ENCODE assay signal across 31 cellular contexts in genomic region chr12:66449531-66449930, GRCh38.
DNase-seq lines count a peak whose midpoint lies in the region; TF ChIP-seq lines count a peak whose summit lies in the region.
"Had no signal": no experiment of that assay in that cellular context is flagged by ENCODE, and none has a peak within 500 bp of the region (broad histone marks: within the 10 kb centered on the region; RNA-seq: fewer than 3 reads in every experiment).

No MANE protein-coding gene starts in this region.

- no peaks in the 10 kb centered on the region for H3K27me3 ChIP-seq in breast epithelium
- H3K27me3 ChIP-seq in MG63 = no peaks in the 10 kb centered on the region
- H3K27me3 ChIP-seq: cardiac muscle cell, colonic mucosa, left lung, pancreas, suprapubic skin, upper lobe of left lung had no signal

- no peaks in the 10 kb centered on the region for H3K4me1 ChIP-seq in breast epithelium
- H3K4me1 ChIP-seq: colonic mucosa, left lung, pancreas, SJSA1, suprapubic skin, upper lobe of left lung had no signal

- H3K9me3 Mint-ChIP-seq in MCF 10A (ENCODE audit: unreplicated experiment) = no peaks in the 10 kb centered on the region
- H3K9me3 Mint-ChIP-seq: activated naive CD8-positive, alpha-beta T cell treated with anti-CD3 and anti-CD28 coated beads, Interleukin-2, amount 10 ng/mL, durations not matched to agents 7 days and 5 days; activated T-cell treated with anti-CD3 and anti-CD28 coated beads, Interleukin-2, amount 50 U/mL, for 4 hours; stimulated activated effector memory CD8-positive, alpha-beta T cell treated with anti-CD3 and anti-CD28 coated beads, Interleukin-12 subunit alpha, Interleukin-12 subunit beta, amount 100 ng/mL, for 72 hours had no signal

- no peak overlapping the region for H3K4me3 ChIP-seq in breast epithelium
- H3K4me3 ChIP-seq in MG63 = no peak overlapping the region
- H3K4me3 ChIP-seq: cardiac muscle cell, colonic mucosa, left lung, pancreas, SJSA1, suprapubic skin, upper lobe of left lung had no signal

- POLR2A ChIA-PET in MCF 10A (lab: Yijun Ruan, JAX) = no interaction called here

- no peak for TF ChIP-seq POLR2A in breast epithelium (IDR thresholded peaks at IDR 0.05)

- H3K4me3 Mint-ChIP-seq in MCF 10A (ENCODE audit: unreplicated experiment) = no peak overlapping the region
- H3K4me3 Mint-ChIP-seq: activated CD8-positive, alpha-beta memory T cell treated with anti-CD3 and anti-CD28 coated beads, Interleukin-2, amount 10 ng/mL, durations not matched to agents 7 days and 5 days; activated naive CD8-positive, alpha-beta T cell treated with anti-CD3 and anti-CD28 coated beads, Interleukin-2, amount 10 ng/mL, durations not matched to agents 7 days and 5 days; activated T-cell treated with anti-CD3 and anti-CD28 coated beads, Interleukin-2, amount 50 U/mL, for 4 hours; CD14-positive monocyte; stimulated activated effector memory CD8-positive, alpha-beta T cell treated with anti-CD3 and anti-CD28 coated beads, Interleukin-12 subunit alpha, Interleukin-12 subunit beta, amount 100 ng/mL, for 72 hours had no signal

- H3K4me1 Mint-ChIP-seq in MCF 10A (ENCODE audit: insufficient read depth, unreplicated experiment) = no peaks in the 10 kb centered on the region
- H3K4me1 Mint-ChIP-seq: stimulated activated effector memory CD8-positive, alpha-beta T cell treated with anti-CD3 and anti-CD28 coated beads, Interleukin-12 subunit alpha, Interleukin-12 subunit beta, amount 100 ng/mL, for 72 hours had no signal

- H3K36me3 Mint-ChIP-seq in MCF 10A (ENCODE audit: insufficient read depth, unreplicated experiment) = no peaks in the 10 kb centered on the region
- H3K36me3 Mint-ChIP-seq: activated CD8-positive, alpha-beta memory T cell treated with anti-CD3 and anti-CD28 coated beads, Interleukin-2, amount 10 ng/mL, durations not matched to agents 7 days and 5 days; activated naive CD8-positive, alpha-beta T cell treated with anti-CD3 and anti-CD28 coated beads, Interleukin-2, amount 10 ng/mL, durations not matched to agents 7 days and 5 days; CD14-positive monocyte; stimulated activated effector memory CD8-positive, alpha-beta T cell treated with anti-CD3 and anti-CD28 coated beads, Interleukin-12 subunit alpha, Interleukin-12 subunit beta, amount 100 ng/mL, for 72 hours had no signal

- BruUV-seq in MCF 10A (replicated peaks; lab: Mats Ljungman, UMichigan) = no TSS peak

- H3K36me3 ChIP-seq in breast epithelium (no peaks in the 10 kb centered on the region), MG63 (no peaks in the 10 kb centered on the region)
- H3K36me3 ChIP-seq: cardiac muscle cell, colonic mucosa, left lung, pancreas, SJSA1, suprapubic skin, upper lobe of left lung had no signal

- no peaks in the 10 kb centered on the region for H3K27me3 Mint-ChIP-seq in MCF 10A (ENCODE audit: insufficient read depth, unreplicated experiment)
- H3K27me3 Mint-ChIP-seq: activated naive CD8-positive, alpha-beta T cell treated with anti-CD3 and anti-CD28 coated beads, Interleukin-2, amount 10 ng/mL, durations not matched to agents 7 days and 5 days had no signal

- CTCF ChIA-PET in MCF 10A (lab: Yijun Ruan, JAX) = interaction anchor here (0.6 to 0.7 kb wide), 2 partner anchors 165 to 346 kb away, joined by 3 read pairs; no protein-coding TSS in a partner anchor

- H3K9me3 ChIP-seq in breast epithelium (no peaks in the 10 kb centered on the region), MG63 (no peaks in the 10 kb centered on the region)
- H3K9me3 ChIP-seq: colonic mucosa, left lung, pancreas, SJSA1, suprapubic skin, upper lobe of left lung had no signal

- H3K27ac Mint-ChIP-seq in MCF 10A (ENCODE audit: low read depth, unreplicated experiment) = no peak overlapping the region
- H3K27ac Mint-ChIP-seq: activated CD8-positive, alpha-beta memory T cell treated with anti-CD3 and anti-CD28 coated beads, Interleukin-2, amount 10 ng/mL, durations not matched to agents 7 days and 5 days; activated naive CD8-positive, alpha-beta T cell treated with anti-CD3 and anti-CD28 coated beads, Interleukin-2, amount 10 ng/mL, durations not matched to agents 7 days and 5 days; CD14-positive monocyte; stimulated activated effector memory CD8-positive, alpha-beta T cell treated with anti-CD3 and anti-CD28 coated beads, Interleukin-12 subunit alpha, Interleukin-12 subunit beta, amount 100 ng/mL, for 72 hours had no signal

- intact Hi-C loops in MCF 10A (cut with micrococcal nuclease) = no loop called here
- intact Hi-C loops in breast epithelium (cut with DNase I; ENCODE audit: low total_unique reads) = no loop called here

- H3K27ac ChIP-seq in breast epithelium (no peak overlapping the region), VCaP (peak overlapping the region; percentile 58)
- H3K27ac ChIP-seq: cardiac muscle cell, colonic mucosa, left lung, pancreas, SJSA1, suprapubic skin, upper lobe of left lung had no signal

- no peak for TF ChIP-seq CTCF in MCF 10A (IDR thresholded peaks at IDR 0.05; ENCODE audit: unreplicated experiment)
- TF ChIP-seq CTCF in breast epithelium (IDR thresholded peaks at IDR 0.05) = no peak
- TF ChIP-seq CTCF in VCaP (conservative IDR thresholded peaks at IDR 0.05) = no peak

- DNase-seq in MCF 10A (ENCODE audit: unreplicated experiment) (peak; percentile 30), breast epithelium (ENCODE audit: low spot score in 2 of 2) (no peak), NCI-H510A treated with DMSO at 0.1 percent for 48 hours (lab: John Stamatoyannopoulos, UW) (peak; percentile 86), NCI-H1694 treated with DMSO at 0.1 percent for 48 hours (lab: John Stamatoyannopoulos, UW) (no peak), NCI-H526 treated with DMSO at 0.1 percent for 48 hours (lab: John Stamatoyannopoulos, UW) (no peak), MG63 (no peak)
- DNase-seq in stimulated activated naive CD4-positive, alpha-beta T cell (lab: John Stamatoyannopoulos, UW) = no peak
- DNase-seq: activated CD4-positive, alpha-beta T cell treated with anti-CD3 and anti-CD28 coated beads, Interleukin-2, amount 50 U/mL, for 4 hours; activated CD8-positive, alpha-beta memory T cell treated with anti-CD3 and anti-CD28 coated beads, Interleukin-2, amount 10 ng/mL, durations not matched to agents 7 days and 5 days; activated gamma-delta T cell; activated naive CD8-positive, alpha-beta T cell treated with anti-CD3 and anti-CD28 coated beads, Interleukin-2, amount 10 ng/mL, durations not matched to agents 7 days and 5 days; activated T-cell treated with anti-CD3 and anti-CD28 coated beads, Interleukin-2, amount 50 U/mL, for 4 hours; aorta; Calu3; colonic mucosa; effector CD8-positive, alpha-beta T cell; erythroblast; HCEC 1CT; left lung; mesenchymal stem cell; NCI-H187; NCI-H524 treated with DMSO at 0.1 percent for 48 hours; pancreas; retina had no signal

Comparison
In these comparisons a context has a peak if more than half of its experiments do, and no peak if none do; other contexts are left out.
1. DNase-seq: peak in MCF 10A (single experiment) and NCI-H510A treated with DMSO at 0.1 percent for 48 hours (single experiment); none in breast epithelium (0 of 2), stimulated activated naive CD4-positive, alpha-beta T cell (0 of 6), NCI-H1694 treated with DMSO at 0.1 percent for 48 hours (single experiment), NCI-H526 treated with DMSO at 0.1 percent for 48 hours (single experiment) and MG63 (single experiment).